ENCODE assay signal across 8 cellular contexts in genomic region chr2:165953655-165954606, GRCh38. TPM values are rescaled to one million over a fixed set of nuclear protein-coding genes. Genes with fewer than 3 reads are reported as not detected.
DNase-seq lines count a peak whose midpoint lies in the region; ATAC-seq and TF ChIP-seq lines count a peak whose summit lies in the region.

TSS of gene TTC21B (minus strand) at chr2:165953776. CDS start at chr2:165953705, 71 bp downstream.

- no peaks in the 10 kb centered on the region for H3K9me3 ChIP-seq in aorta (ENCODE audit: control insufficient read depth, low read length)

- H3K4me1 ChIP-seq in rectal smooth muscle tissue (ENCODE audit: control insufficient read depth, insufficient read depth, low read length) (peaks cover 11% of the 10 kb centered on the region), aorta (ENCODE audit: control insufficient read depth in 1 of 2, insufficient read depth in 2 of 2, low read length in 2 of 2) (peaks cover 2 to 6% of the 10 kb centered on the region in 2 donors)

- H3K27ac ChIP-seq in rectal smooth muscle tissue (ENCODE audit: low read depth, low read length) = peak within 1 kb of the TSS; percentile 74
- H3K27ac ChIP-seq in aorta (ENCODE audit: low read depth in 1 of 2, low read length in 2 of 2) = peak within 1 kb of the TSS in 1 of 2 donors; percentile 69

- in situ Hi-C loops in astrocyte of the cerebellum (cut with HindIII; ENCODE audit: low sequenced_read_pairs) = no loop called here

- H3K36me3 ChIP-seq in rectal smooth muscle tissue (ENCODE audit: control insufficient read depth, insufficient read depth, low read length) = no peaks in the 10 kb centered on the region
- no peaks in the 10 kb centered on the region for H3K36me3 ChIP-seq in aorta (ENCODE audit: control insufficient read depth in 1 of 2, insufficient read depth in 2 of 2, low read length in 1 of 2)

- peak; percentile 91 for DNase-seq in NCI-H2029 (lab: John Stamatoyannopoulos, UW)
- peak; percentile 88 for DNase-seq in T-helper 22 cell (ENCODE audit: low read depth)
- DNase-seq in astrocyte of the cerebellum (ENCODE audit: low read depth) = peak; percentile 87
- DNase-seq in hepatic stellate cell (ENCODE audit: low spot score) = peak; percentile 93
- DNase-seq in aorta = peak; percentile 97 to 99

- H3K27me3 ChIP-seq in rectal smooth muscle tissue (ENCODE audit: control insufficient read depth, insufficient read depth, low read length) (no peaks in the 10 kb centered on the region), aorta (ENCODE audit: control insufficient read depth in 1 of 2, insufficient read depth in 2 of 2, low read length in 1 of 2) (no peaks in the 10 kb centered on the region)

- peak within 1 kb of the TSS; percentile 49 for H3K9ac ChIP-seq in rectal smooth muscle tissue (ENCODE audit: low read length)

- intact Hi-C loops in aorta (cut with DNase I) = loop anchor here (2.0 to 5.0 kb wide), 2 partner anchors 173 kb away; partner anchors contain the start of gene SCN1A (in 1 of the 2)

- peak within 1 kb of the TSS; percentile 74 for H3K4me3 ChIP-seq in astrocyte of the cerebellum (ENCODE audit: low read depth, low read length)
- peak within 1 kb of the TSS; percentile 85 for H3K4me3 ChIP-seq in rectal smooth muscle tissue (ENCODE audit: low read length)
- peak within 1 kb of the TSS; percentile 82 to 91 for H3K4me3 ChIP-seq in aorta (ENCODE audit: low read length in 2 of 2)

- ATAC-seq in GM18505 (IDR thresholded peaks at IDR 0.05; ENCODE audit: unreplicated experiment) (peak; percentile 97), HG02973 (IDR thresholded peaks at IDR 0.05; ENCODE audit: unreplicated experiment) (peak; percentile 95), aorta (ENCODE audit: low FRiP score) (peak; percentile 100)

- peak; percentile 64 for TF ChIP-seq CTCF in astrocyte of the cerebellum (IDR thresholded peaks at IDR 0.05; ENCODE audit: low read depth, low read length, missing control alignments)

- TF ChIP-seq POLR2A in GM18505 (IDR thresholded peaks at IDR 0.05; ENCODE audit: borderline replicate concordance, extremely low read depth, insufficient read depth, insufficient read length) = peak; percentile 76

- 0 to 1% methylated on average over 52 to 55 of the region's 55 CpGs for WGBS in aorta, 2 donors

RNA-seq across cellular contexts. Expression of gene TTC21B, which starts in this region (rescaled TPM):
- total RNA-seq in aorta = 10 to 100 TPM; 26.3 to 31.8 TPM
- polyA plus RNA-seq in aorta = 1 to 10 TPM; 3.1 to 7.4 TPM
